Comparison of ENCODE assay signal across 1 cellular context in the genomic region with DNA sequence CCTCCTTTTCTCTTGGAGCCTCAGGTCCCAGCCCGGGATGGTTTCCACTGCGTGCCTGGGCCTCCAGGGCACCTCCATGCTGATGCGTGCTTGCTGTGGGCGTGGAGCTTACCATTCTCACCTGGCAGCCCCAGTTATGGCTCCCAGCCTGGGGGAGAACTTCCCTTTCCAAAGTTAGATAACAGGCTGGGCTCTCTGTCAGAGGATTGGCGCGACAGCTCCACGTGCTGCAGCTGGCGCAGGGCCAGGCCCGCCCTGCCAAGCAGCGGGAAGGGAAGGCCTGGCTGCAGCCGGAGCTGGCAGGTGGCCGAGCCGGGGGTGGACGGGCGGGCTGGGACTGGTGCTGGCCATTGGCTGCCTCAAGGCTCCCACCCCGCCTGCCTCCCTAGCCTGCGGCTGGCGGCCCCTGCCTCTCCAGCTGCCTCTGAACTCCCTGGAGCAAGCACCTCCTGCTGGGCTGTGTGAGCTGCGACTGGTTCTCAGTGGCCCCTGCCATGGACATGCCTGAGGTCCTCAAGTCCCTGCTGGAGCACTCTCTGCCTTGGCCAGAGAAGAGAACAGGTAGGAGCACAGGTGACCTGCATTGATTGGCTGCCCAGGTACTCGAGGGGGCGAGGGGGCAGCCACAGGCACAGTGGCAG.
TF ChIP-seq lines count a peak whose summit lies in the region.

No MANE protein-coding gene starts in this region.

TF ChIP-seq in HCT116, 20 proteins besides CTCF, POLR2A, EP300 and RAD21 (continued from another document):
- TF ChIP-seq, protein P1, sequence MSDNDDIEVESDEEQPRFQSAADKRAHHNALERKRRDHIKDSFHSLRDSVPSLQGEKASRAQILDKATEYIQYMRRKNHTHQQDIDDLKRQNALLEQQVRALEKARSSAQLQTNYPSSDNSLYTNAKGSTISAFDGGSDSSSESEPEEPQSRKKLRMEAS (IDR thresholded peaks at IDR 0.05) = peak; percentile 96
- TF ChIP-seq EZH2phosphoT487 (IDR thresholded peaks at IDR 0.05; ENCODE audit: borderline replicate concordance) (no peak), EZH2 (IDR thresholded peaks at IDR 0.05) (no peak), CEBPB (IDR thresholded peaks at IDR 0.05; ENCODE audit: low read depth) (no peak), SIN3A (IDR thresholded peaks at IDR 0.05; ENCODE audit: low read depth) (no peak), FOSL1 (IDR thresholded peaks at IDR 0.05; ENCODE audit: low read depth) (no peak), JUND (IDR thresholded peaks at IDR 0.05) (no peak)
- TF ChIP-seq, protein P2, sequence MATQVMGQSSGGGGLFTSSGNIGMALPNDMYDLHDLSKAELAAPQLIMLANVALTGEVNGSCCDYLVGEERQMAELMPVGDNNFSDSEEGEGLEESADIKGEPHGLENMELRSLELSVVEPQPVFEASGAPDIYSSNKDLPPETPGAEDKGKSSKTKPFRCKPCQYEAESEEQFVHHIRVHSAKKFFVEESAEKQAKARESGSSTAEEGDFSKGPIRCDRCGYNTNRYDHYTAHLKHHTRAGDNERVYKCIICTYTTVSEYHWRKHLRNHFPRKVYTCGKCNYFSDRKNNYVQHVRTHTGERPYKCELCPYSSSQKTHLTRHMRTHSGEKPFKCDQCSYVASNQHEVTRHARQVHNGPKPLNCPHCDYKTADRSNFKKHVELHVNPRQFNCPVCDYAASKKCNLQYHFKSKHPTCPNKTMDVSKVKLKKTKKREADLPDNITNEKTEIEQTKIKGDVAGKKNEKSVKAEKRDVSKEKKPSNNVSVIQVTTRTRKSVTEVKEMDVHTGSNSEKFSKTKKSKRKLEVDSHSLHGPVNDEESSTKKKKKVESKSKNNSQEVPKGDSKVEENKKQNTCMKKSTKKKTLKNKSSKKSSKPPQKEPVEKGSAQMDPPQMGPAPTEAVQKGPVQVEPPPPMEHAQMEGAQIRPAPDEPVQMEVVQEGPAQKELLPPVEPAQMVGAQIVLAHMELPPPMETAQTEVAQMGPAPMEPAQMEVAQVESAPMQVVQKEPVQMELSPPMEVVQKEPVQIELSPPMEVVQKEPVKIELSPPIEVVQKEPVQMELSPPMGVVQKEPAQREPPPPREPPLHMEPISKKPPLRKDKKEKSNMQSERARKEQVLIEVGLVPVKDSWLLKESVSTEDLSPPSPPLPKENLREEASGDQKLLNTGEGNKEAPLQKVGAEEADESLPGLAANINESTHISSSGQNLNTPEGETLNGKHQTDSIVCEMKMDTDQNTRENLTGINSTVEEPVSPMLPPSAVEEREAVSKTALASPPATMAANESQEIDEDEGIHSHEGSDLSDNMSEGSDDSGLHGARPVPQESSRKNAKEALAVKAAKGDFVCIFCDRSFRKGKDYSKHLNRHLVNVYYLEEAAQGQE (IDR thresholded peaks at IDR 0.05; ENCODE audit: low read depth) = no peak
- TF ChIP-seq, protein P3, sequence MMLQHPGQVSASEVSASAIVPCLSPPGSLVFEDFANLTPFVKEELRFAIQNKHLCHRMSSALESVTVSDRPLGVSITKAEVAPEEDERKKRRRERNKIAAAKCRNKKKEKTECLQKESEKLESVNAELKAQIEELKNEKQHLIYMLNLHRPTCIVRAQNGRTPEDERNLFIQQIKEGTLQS (IDR thresholded peaks at IDR 0.05) = no peak
TF ChIP-seq in HCT116: peak in this region for 4.
